In the genomic region with DNA sequence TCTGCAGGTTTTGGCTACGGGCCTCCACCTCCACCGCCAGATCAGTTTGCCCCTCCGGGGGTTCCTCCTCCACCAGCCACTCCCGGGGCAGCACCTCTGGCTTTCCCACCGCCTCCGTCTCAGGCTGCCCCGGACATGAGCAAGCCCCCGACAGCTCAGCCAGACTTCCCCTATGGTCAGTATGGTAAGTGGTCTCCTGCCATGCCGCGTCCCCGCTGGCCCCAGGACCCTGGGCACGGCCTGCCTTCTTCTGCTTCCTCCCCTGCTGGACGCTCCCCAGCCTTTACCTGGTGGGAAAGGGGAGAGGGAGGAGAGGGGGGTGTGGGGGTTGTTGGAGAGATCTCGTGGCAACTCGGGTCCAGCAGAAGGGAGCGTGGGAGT, we compare ENCODE assay signal across 1 cellular context.
TF ChIP-seq lines count a peak whose summit lies in the region.

No MANE protein-coding gene starts in this region.

TF ChIP-seq in H1, 55 proteins besides CTCF, POLR2A, EP300 and RAD21:
- TF ChIP-seq POLR2AphosphoS5 (IDR thresholded peaks at IDR 0.05; ENCODE audit: low read depth, low read length) (no peak), SRF (IDR thresholded peaks at IDR 0.05; ENCODE audit: low read depth, low read length) (no peak), CREB1 (IDR thresholded peaks at IDR 0.05) (no peak), TCF12 (IDR thresholded peaks at IDR 0.05; ENCODE audit: low read depth, low read length) (no peak), SIRT6 (IDR thresholded peaks at IDR 0.05; ENCODE audit: low read length) (no peak), CHD1 (IDR thresholded peaks at IDR 0.05; ENCODE audit: low read depth, low read length) (no peak), ZNF274 (IDR thresholded peaks at IDR 0.05; ENCODE audit: borderline replicate concordance, extremely low read depth, low read length) (no peak), JUN (IDR thresholded peaks at IDR 0.05; ENCODE audit: low read depth, low read length) (no peak), RFX5 (IDR thresholded peaks at IDR 0.05; ENCODE audit: borderline replicate concordance, low read depth, low read length) (no peak), KDM4A (IDR thresholded peaks at IDR 0.05; ENCODE audit: low read depth, low read length, severe bottlenecking) (no peak), MAX (IDR thresholded peaks at IDR 0.05) (no peak), TAF1 (IDR thresholded peaks at IDR 0.05; ENCODE audit: low read depth, low read length) (no peak), TBP (IDR thresholded peaks at IDR 0.05; ENCODE audit: low read depth, low read length) (no peak), SAP30 (IDR thresholded peaks at IDR 0.05; ENCODE audit: insufficient read depth, insufficient replicate concordance, low read length) (no peak), MAFK (IDR thresholded peaks at IDR 0.05; ENCODE audit: low read depth, low read length) (no peak)
- TF ChIP-seq, protein P1, sequence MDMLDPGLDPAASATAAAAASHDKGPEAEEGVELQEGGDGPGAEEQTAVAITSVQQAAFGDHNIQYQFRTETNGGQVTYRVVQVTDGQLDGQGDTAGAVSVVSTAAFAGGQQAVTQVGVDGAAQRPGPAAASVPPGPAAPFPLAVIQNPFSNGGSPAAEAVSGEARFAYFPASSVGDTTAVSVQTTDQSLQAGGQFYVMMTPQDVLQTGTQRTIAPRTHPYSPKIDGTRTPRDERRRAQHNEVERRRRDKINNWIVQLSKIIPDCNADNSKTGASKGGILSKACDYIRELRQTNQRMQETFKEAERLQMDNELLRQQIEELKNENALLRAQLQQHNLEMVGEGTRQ (IDR thresholded peaks at IDR 0.05; ENCODE audit: low read length): no peak
